8 cellular contexts compared by ENCODE assay signal in genomic region chr1:77832889-77833288, GRCh38. TPM values are rescaled to one million over a fixed set of nuclear protein-coding genes. Genes with fewer than 3 reads are reported as not detected.
DNase-seq lines count a peak whose midpoint lies in the region; ATAC-seq, FAIRE-seq and TF ChIP-seq lines count a peak whose summit lies in the region.

No MANE protein-coding gene starts in this region.

- DNase-seq in HT1080 (ENCODE audit: low read depth) (peak; percentile 59), brain microvascular endothelial cell (peak; percentile 89), kidney (no peak), superior temporal gyrus (ENCODE audit: extremely low spot score) (peak; percentile 71), NCI-H526 treated with DMSO at 0.1 percent for 48 hours (lab: John Stamatoyannopoulos, UW) (no peak), NCI-H146 treated with DMSO at 0.1 percent for 48 hours (lab: John Stamatoyannopoulos, UW; ENCODE audit: unreplicated experiment) (no peak), GM19240 (ENCODE audit: insufficient read length, low spot score) (no peak)

- no peaks in the 10 kb centered on the region for H3K36me3 ChIP-seq in brain microvascular endothelial cell (replicated peaks)
- H3K36me3 ChIP-seq in kidney (ENCODE audit: control insufficient read depth in 1 of 2, insufficient read depth in 2 of 2, low read length in 2 of 2) = no peaks in the 10 kb centered on the region

- no peaks in the 10 kb centered on the region for H3K9me3 ChIP-seq in kidney (ENCODE audit: control insufficient read depth in 1 of 2, low read length in 2 of 2)

- no peak overlapping the region for H3K4me3 ChIP-seq in brain microvascular endothelial cell (ENCODE audit: low read depth, low read length)
- H3K4me3 ChIP-seq in kidney (ENCODE audit: low read length in 2 of 2) = no peak overlapping the region

- H3K27ac ChIP-seq in brain microvascular endothelial cell (peak overlapping the region; percentile 98), kidney (ENCODE audit: low read depth in 2 of 2, low read length in 2 of 2) (peak overlapping the region in 1 of 2 donors; percentile 53)

- intact Hi-C loops in kidney (cut with DNase I) = no loop called here

- no peaks in the 10 kb centered on the region for H3K27me3 ChIP-seq in brain microvascular endothelial cell (replicated peaks)

- no peak for TF ChIP-seq CTCF in brain microvascular endothelial cell (IDR thresholded peaks at IDR 0.05; ENCODE audit: low read depth, low read length, missing control alignments)
- TF ChIP-seq CTCF in kidney (IDR thresholded peaks at IDR 0.05; ENCODE audit: borderline replicate concordance, extremely low read depth, insufficient read depth) = no peak

- H3K9ac ChIP-seq in kidney (ENCODE audit: low read length in 2 of 2) = no peak overlapping the region

- in situ Hi-C loops in brain microvascular endothelial cell (cut with HindIII; ENCODE audit: low pct_ligation_motif_present, low sequenced_read_pairs) = no loop called here

- FAIRE-seq in kidney (lab: Jason Lieb, UNC) = peak; percentile 78

- peaks cover 9 to 19% of the 10 kb centered on the region in 2 donors for H3K4me1 ChIP-seq in kidney (ENCODE audit: control insufficient read depth in 1 of 2, insufficient read depth in 1 of 2, low read depth in 1 of 2, low read length in 2 of 2)

- ATAC-seq in GM18519 (IDR thresholded peaks at IDR 0.05; ENCODE audit: low FRiP score, unreplicated experiment) = no peak

RNA-seq across cellular contexts. Expression of gene MIGA1, which starts 53.4 kb away (rescaled TPM):
- total RNA-seq in HT1080 (2014; rRNA removed; shearing (Covaris generic)) = 7.9 and 10.8 TPM in 2 replicates
- polyA plus RNA-seq in HT1080 (2015; cell fraction: cytosol; rRNA removed) = 12.3 and 16.5 TPM in 2 replicates
- polyA plus RNA-seq in HT1080 (2015; cell fraction: nucleus; rRNA removed) = 21.4 and 22.4 TPM in 2 replicates
- 25.5 TPM for total RNA-seq in kidney
- polyA plus RNA-seq in kidney (ENCODE audit: insufficient read depth, low read depth, low replicate concordance) = 5.4 TPM

RNA-seq across cellular contexts. Expression of gene NEXN, which starts 55.5 kb away (rescaled TPM):
- 2.6 and 4.2 TPM in 2 replicates for total RNA-seq in HT1080 (2014; rRNA removed; shearing (Covaris generic))
- polyA plus RNA-seq in HT1080 (2015; cell fraction: cytosol; rRNA removed) = 1.7 and 2.8 TPM in 2 replicates
- polyA plus RNA-seq in HT1080 (2015; cell fraction: nucleus; rRNA removed) = 4.3 and 5.1 TPM in 2 replicates
- total RNA-seq in kidney = 7.1 TPM
- polyA plus RNA-seq in kidney (ENCODE audit: insufficient read depth, low read depth, low replicate concordance) = 6.5 TPM

Comparison
In these comparisons a context has a peak if more than half of its experiments do, and no peak if none do; other contexts are left out.
1. DNase-seq: peak in HT1080 (single experiment), brain microvascular endothelial cell (single experiment) and superior temporal gyrus (single experiment); none in kidney (single experiment), NCI-H526 treated with DMSO at 0.1 percent for 48 hours (single experiment), NCI-H146 treated with DMSO at 0.1 percent for 48 hours (single experiment) and GM19240 (single experiment).